23 cellular contexts compared by ENCODE assay signal in genomic region chr9:133107961-133108793, GRCh38. TPM values are rescaled to one million over a fixed set of nuclear protein-coding genes. Genes with fewer than 3 reads are reported as not detected.
DNase-seq lines count a peak whose midpoint lies in the region; ATAC-seq and TF ChIP-seq lines count a peak whose summit lies in the region.
"Had no signal": no experiment of that assay in that cellular context is flagged by ENCODE, and none has a peak within 500 bp of the region (broad histone marks: within the 10 kb centered on the region; RNA-seq: fewer than 3 reads in every experiment).

No MANE protein-coding gene starts in this region.

- no peak overlapping the region for H3K4me3 Mint-ChIP-seq in activated CD8-positive, alpha-beta T cell treated with anti-CD3 and anti-CD28 coated beads, Interleukin-2, amount 10 ng/mL, durations not matched to agents 7 days and 5 days
- no peak overlapping the region for H3K4me3 Mint-ChIP-seq in activated CD8-positive, alpha-beta T cell treated with anti-CD3 and anti-CD28 coated beads for 36 hours
- H3K4me3 Mint-ChIP-seq: activated naive CD8-positive, alpha-beta T cell treated with anti-CD3 and anti-CD28 coated beads, Interleukin-2, amount 10 ng/mL, durations not matched to agents 7 days and 5 days; T-cell had no signal

- CTCF ChIA-PET in activated CD8-positive, alpha-beta T cell treated with anti-CD3 and anti-CD28 coated beads, Interleukin-2, amount 10 ng/mL, durations not matched to agents 7 days and 5 days (lab: Charles Lee): interaction anchor here (1.0 to 22.3 kb wide), 3 partner anchors 11 to 38 kb away, joined by 3 to 421 read pairs (median 4); no protein-coding TSS in a partner anchor
- CTCF ChIA-PET in activated CD8-positive, alpha-beta T cell treated with anti-CD3 and anti-CD28 coated beads for 36 hours (lab: Charles Lee): interaction anchor here (1.7 to 22.4 kb wide), 3 partner anchors 12 to 86 kb away, joined by 4 to 376 read pairs (median 8); no protein-coding TSS in a partner anchor
- CTCF ChIA-PET in RWPE1 (lab: Yijun Ruan, JAX): interaction anchor here (0.7 to 7.8 kb wide), 4 partner anchors 35 to 59 kb away, joined by 3 to 58 read pairs (median 20); no protein-coding TSS in a partner anchor

- peaks cover 24% of the 10 kb centered on the region for H3K4me1 ChIP-seq in left ventricle myocardium inferior
- H3K4me1 ChIP-seq in sigmoid colon: peaks cover 0 to 14% (median 11%) of the 10 kb centered on the region in 4 donors
- H3K4me1 ChIP-seq in transverse colon: peaks cover 4 to 13% (median 9%) of the 10 kb centered on the region in 4 donors

- TF ChIP-seq EP300 in sigmoid colon (IDR thresholded peaks at IDR 0.05) (no peak), transverse colon (IDR thresholded peaks at IDR 0.05; ENCODE audit: low read depth) (no peak)

- TF ChIP-seq POLR2A in sigmoid colon (IDR thresholded peaks at IDR 0.05): no peak
- TF ChIP-seq POLR2A in transverse colon (IDR thresholded peaks at IDR 0.05): no peak

- H3K4me1 Mint-ChIP-seq in activated CD8-positive, alpha-beta T cell treated with anti-CD3 and anti-CD28 coated beads, Interleukin-2, amount 10 ng/mL, durations not matched to agents 7 days and 5 days (ENCODE audit: low read depth): peaks cover 21% of the 10 kb centered on the region
- peaks cover 13% of the 10 kb centered on the region for H3K4me1 Mint-ChIP-seq in activated CD8-positive, alpha-beta T cell treated with anti-CD3 and anti-CD28 coated beads for 36 hours (ENCODE audit: low read depth)

- peaks cover 41% of the 10 kb centered on the region for H3K36me3 Mint-ChIP-seq in activated CD8-positive, alpha-beta T cell treated with anti-CD3 and anti-CD28 coated beads, Interleukin-2, amount 10 ng/mL, durations not matched to agents 7 days and 5 days (ENCODE audit: low read depth)
- peaks cover 36% of the 10 kb centered on the region for H3K36me3 Mint-ChIP-seq in activated CD8-positive, alpha-beta T cell treated with anti-CD3 and anti-CD28 coated beads for 36 hours (ENCODE audit: low read depth)

- H3K27ac Mint-ChIP-seq in activated CD8-positive, alpha-beta T cell treated with anti-CD3 and anti-CD28 coated beads, Interleukin-2, amount 10 ng/mL, durations not matched to agents 7 days and 5 days: peak overlapping the region; percentile 11
- no peak overlapping the region for H3K27ac Mint-ChIP-seq in activated CD8-positive, alpha-beta T cell treated with anti-CD3 and anti-CD28 coated beads for 36 hours
- H3K27ac Mint-ChIP-seq: activated naive CD8-positive, alpha-beta T cell treated with anti-CD3 and anti-CD28 coated beads, Interleukin-2, amount 10 ng/mL, durations not matched to agents 7 days and 5 days; T-cell had no signal

- peak overlapping the region; percentile 30 for H3K27ac ChIP-seq in RWPE1
- H3K27ac ChIP-seq in left ventricle myocardium inferior (replicated peaks): no peak overlapping the region
- no peak overlapping the region for H3K27ac ChIP-seq in sigmoid colon
- H3K27ac ChIP-seq in transverse colon: no peak overlapping the region
- H3K27ac ChIP-seq: 22Rv1, brain microvascular endothelial cell, GM23248, KMS-11 had no signal

- no peaks in the 10 kb centered on the region for H3K9me3 ChIP-seq in left ventricle myocardium inferior (replicated peaks)
- H3K9me3 ChIP-seq in sigmoid colon: no peaks in the 10 kb centered on the region
- no peaks in the 10 kb centered on the region for H3K9me3 ChIP-seq in transverse colon
- H3K9me3 ChIP-seq: mucosa of descending colon had no signal

- in situ Hi-C loops in transverse colon (cut with MboI; ENCODE audit: low pct_ligation_motif_present in 1 of 4, low pct_unique_long_range_greater_than_20kb in 1 of 4, low sequenced_read_pairs in 3 of 4): no loop called here

- no peak for TF ChIP-seq CTCF in activated CD8-positive, alpha-beta T cell treated with anti-CD3 and anti-CD28 coated beads for 36 hours (IDR thresholded peaks at IDR 0.05)
- TF ChIP-seq CTCF in RWPE1 (conservative IDR thresholded peaks at IDR 0.05; ENCODE audit: low read depth) (no peak), left ventricle myocardium inferior (IDR thresholded peaks at IDR 0.05; ENCODE audit: borderline replicate concordance) (no peak), sigmoid colon (IDR thresholded peaks at IDR 0.05) (no peak), transverse colon (IDR thresholded peaks at IDR 0.05) (no peak)

- intact Hi-C loops in activated CD8-positive, alpha-beta T cell treated with anti-CD3 and anti-CD28 coated beads for 36 hours (cut with micrococcal nuclease): no loop called here
- intact Hi-C loops in left ventricle myocardium inferior (cut with micrococcal nuclease) (no loop called here), sigmoid colon (cut with DNase I) (no loop called here), transverse colon (cut with DNase I; ENCODE audit: low total_unique reads) (no loop called here)

- no peak for DNase-seq in activated CD8-positive, alpha-beta T cell treated with anti-CD3 and anti-CD28 coated beads, Interleukin-2, amount 10 ng/mL, durations not matched to agents 7 days and 5 days
- DNase-seq in activated CD8-positive, alpha-beta T cell treated with anti-CD3 and anti-CD28 coated beads for 36 hours: no peak
- DNase-seq in RWPE1 (ENCODE audit: low spot score) (no peak), left ventricle myocardium inferior (peak; percentile 9), sigmoid colon (peak; percentile 56), NCI-H2171 (lab: John Stamatoyannopoulos, UW) (no peak), NCI-H2107 (lab: John Stamatoyannopoulos, UW) (no peak), transverse colon (no peak)
- DNase-seq: activated naive CD8-positive, alpha-beta T cell treated with anti-CD3 and anti-CD28 coated beads, Interleukin-2, amount 10 ng/mL, durations not matched to agents 7 days and 5 days; activated T-cell treated with anti-CD3 and anti-CD28 coated beads, Interleukin-2, amount 50 U/mL, for 48 hours; brain microvascular endothelial cell; EL; foreskin melanocyte; GM23248; NCI-H2029; NCI-H524; SHP77; stimulated activated naive CD8-positive, alpha-beta T cell treated with anti-CD3 and anti-CD28 coated beads, Interleukin-15, Interleukin-2, amounts not matched to agents 100 U/mL and 50 U/mL, for 24 hours; T-cell had no signal

- no peaks in the 10 kb centered on the region for H3K9me3 Mint-ChIP-seq in activated CD8-positive, alpha-beta T cell treated with anti-CD3 and anti-CD28 coated beads, Interleukin-2, amount 10 ng/mL, durations not matched to agents 7 days and 5 days (ENCODE audit: insufficient read depth)
- H3K9me3 Mint-ChIP-seq in activated CD8-positive, alpha-beta T cell treated with anti-CD3 and anti-CD28 coated beads for 36 hours: no peaks in the 10 kb centered on the region
- H3K9me3 Mint-ChIP-seq: activated naive CD8-positive, alpha-beta T cell treated with anti-CD3 and anti-CD28 coated beads, Interleukin-2, amount 10 ng/mL, durations not matched to agents 7 days and 5 days; T-cell had no signal

- ATAC-seq in activated CD8-positive, alpha-beta T cell treated with anti-CD3 and anti-CD28 coated beads, Interleukin-2, amount 10 ng/mL, durations not matched to agents 7 days and 5 days: no peak
- no peak for ATAC-seq in activated CD8-positive, alpha-beta T cell treated with anti-CD3 and anti-CD28 coated beads for 36 hours
- ATAC-seq: left colon; mucosa of descending colon; stimulated activated naive CD8-positive, alpha-beta T cell treated with anti-CD3 and anti-CD28 coated beads, Interleukin-15, Interleukin-2, amounts not matched to agents 100 U/mL and 50 U/mL, for 24 hours; T-cell had no signal

- no peak overlapping the region for H3K4me3 ChIP-seq in left ventricle myocardium inferior
- H3K4me3 ChIP-seq in sigmoid colon: no peak overlapping the region
- H3K4me3 ChIP-seq in transverse colon: no peak overlapping the region
- H3K4me3 ChIP-seq: GM23248, mucosa of descending colon had no signal

- POLR2A ChIA-PET in activated CD8-positive, alpha-beta T cell treated with anti-CD3 and anti-CD28 coated beads, Interleukin-2, amount 10 ng/mL, durations not matched to agents 7 days and 5 days (lab: Charles Lee): interaction anchor here (1.1 to 1.4 kb wide), 2 partner anchors 25 to 36 kb away, joined by 4 to 6 read pairs; no protein-coding TSS in a partner anchor
- POLR2A ChIA-PET in activated CD8-positive, alpha-beta T cell treated with anti-CD3 and anti-CD28 coated beads for 36 hours (lab: Charles Lee): interaction anchor here (0.9 to 2.3 kb wide), 3 partner anchors 10 to 36 kb away, joined by 3 to 9 read pairs (median 4); no protein-coding TSS in a partner anchor
- POLR2A ChIA-PET in RWPE1 (lab: Yijun Ruan, JAX; ENCODE audit: low non-redundant PET): no interaction called here

- H3K27me3 ChIP-seq in left ventricle myocardium inferior (ENCODE audit: low read depth) (no peaks in the 10 kb centered on the region), sigmoid colon (no peaks in the 10 kb centered on the region), transverse colon (no peaks in the 10 kb centered on the region)
- H3K27me3 ChIP-seq: brain microvascular endothelial cell had no signal

- H3K36me3 ChIP-seq in left ventricle myocardium inferior (peaks cover 84% of the 10 kb centered on the region), sigmoid colon (peaks cover 44 to 87% (median 64%) of the 10 kb centered on the region in 4 donors), transverse colon (peaks cover 0 to 60% (median 17%) of the 10 kb centered on the region in 4 donors)

- WGBS in sigmoid colon, 2 donors: 94 to 96% methylated on average over 18 of the region's 18 CpGs
- WGBS in transverse colon (ENCODE audit: low coverage in 1 of 2), 2 donors: 96% methylated on average over 17 of the region's 18 CpGs; no CpG with 5 or more reads in 1 of the 2 donors

- no peaks in the 10 kb centered on the region for H3K27me3 Mint-ChIP-seq in activated CD8-positive, alpha-beta T cell treated with anti-CD3 and anti-CD28 coated beads, Interleukin-2, amount 10 ng/mL, durations not matched to agents 7 days and 5 days (ENCODE audit: low read depth)
- no peaks in the 10 kb centered on the region for H3K27me3 Mint-ChIP-seq in activated CD8-positive, alpha-beta T cell treated with anti-CD3 and anti-CD28 coated beads for 36 hours
- H3K27me3 Mint-ChIP-seq: activated naive CD8-positive, alpha-beta T cell treated with anti-CD3 and anti-CD28 coated beads, Interleukin-2, amount 10 ng/mL, durations not matched to agents 7 days and 5 days; T-cell had no signal

RNA-seq across cellular contexts. Expression of gene RALGDS, which starts 12.9 kb away (rescaled TPM):
- 100 to 1,000 TPM in 1 of 2 experiments, 10 to 100 TPM in 1; 85.7 to 102 TPM for total RNA-seq in activated CD8-positive, alpha-beta T cell treated with anti-CD3 and anti-CD28 coated beads, Interleukin-2, amount 10 ng/mL, durations not matched to agents 7 days and 5 days
- 10 to 100 TPM; 80.5 to 88.2 TPM for total RNA-seq in activated CD8-positive, alpha-beta T cell treated with anti-CD3 and anti-CD28 coated beads for 36 hours
- total RNA-seq in left ventricle myocardium inferior (24.6 TPM), sigmoid colon (10 to 100 TPM; 35.2 to 52.7 (median 39.6) TPM), transverse colon (100 to 1,000 TPM in 1 of 4 donors, 10 to 100 TPM in 3; 50.5 to 233 (median 58.2) TPM)
- polyA plus RNA-seq in sigmoid colon: 10 to 100 TPM; 27.6 to 49.7 (median 32.1) TPM

RNA-seq across cellular contexts. Expression of gene CEL, which starts 46.4 kb away (rescaled TPM):
- 1 to 10 TPM; 2.4 to 2.8 TPM for total RNA-seq in activated CD8-positive, alpha-beta T cell treated with anti-CD3 and anti-CD28 coated beads, Interleukin-2, amount 10 ng/mL, durations not matched to agents 7 days and 5 days
- 1 to 10 TPM; 2.9 to 3.0 TPM for total RNA-seq in activated CD8-positive, alpha-beta T cell treated with anti-CD3 and anti-CD28 coated beads for 36 hours
- total RNA-seq in left ventricle myocardium inferior (1.9 TPM), sigmoid colon (1 to 10 TPM in 1 of 4 donors, under 1 TPM in 1, not detected in 2; 0.36 to 1.1 TPM), transverse colon (1 to 10 TPM in 1 of 4 donors, under 1 TPM in 2, not detected in 1; 0.27 to 8.6 (median 0.48) TPM)
- polyA plus RNA-seq in sigmoid colon: 1 to 10 TPM in 2 of 3 donors, under 1 TPM in 1; 0.46 to 4.8 (median 1.0) TPM
- polyA plus RNA-seq: GM23248 had no signal

RNA-seq across cellular contexts. Expression of gene GBGT1, which starts 55.5 kb away (rescaled TPM):
- 1 to 10 TPM; 3.1 to 4.1 TPM for total RNA-seq in activated CD8-positive, alpha-beta T cell treated with anti-CD3 and anti-CD28 coated beads, Interleukin-2, amount 10 ng/mL, durations not matched to agents 7 days and 5 days
- 1 to 10 TPM; 3.6 to 4.1 TPM for total RNA-seq in activated CD8-positive, alpha-beta T cell treated with anti-CD3 and anti-CD28 coated beads for 36 hours
- 6.3 TPM for total RNA-seq in left ventricle myocardium inferior
- 10 to 100 TPM in 3 of 4 donors, 1 to 10 TPM in 1; 8.9 to 31.1 (median 19.2) TPM for total RNA-seq in sigmoid colon
- 1 to 10 TPM; 4.2 to 9.9 (median 5.4) TPM for polyA plus RNA-seq in sigmoid colon
- total RNA-seq in transverse colon: 10 to 100 TPM in 3 of 4 donors, 1 to 10 TPM in 1; 4.1 to 15.7 (median 11.8) TPM

Comparison
In these comparisons a context has a peak if more than half of its experiments do, and no peak if none do; other contexts are left out.
1. DNase-seq: peak in left ventricle myocardium inferior (single experiment) and sigmoid colon (single experiment); none in activated CD8-positive, alpha-beta T cell treated with anti-CD3 and anti-CD28 coated beads, Interleukin-2, amount 10 ng/mL, durations not matched to agents 7 days and 5 days (single experiment), activated CD8-positive, alpha-beta T cell treated with anti-CD3 and anti-CD28 coated beads for 36 hours (single experiment), RWPE1 (single experiment), NCI-H2171 (single experiment), NCI-H2107 (single experiment) and transverse colon (single experiment).